Comparison of ENCODE assay signal across 21 cellular contexts in the genomic region with DNA sequence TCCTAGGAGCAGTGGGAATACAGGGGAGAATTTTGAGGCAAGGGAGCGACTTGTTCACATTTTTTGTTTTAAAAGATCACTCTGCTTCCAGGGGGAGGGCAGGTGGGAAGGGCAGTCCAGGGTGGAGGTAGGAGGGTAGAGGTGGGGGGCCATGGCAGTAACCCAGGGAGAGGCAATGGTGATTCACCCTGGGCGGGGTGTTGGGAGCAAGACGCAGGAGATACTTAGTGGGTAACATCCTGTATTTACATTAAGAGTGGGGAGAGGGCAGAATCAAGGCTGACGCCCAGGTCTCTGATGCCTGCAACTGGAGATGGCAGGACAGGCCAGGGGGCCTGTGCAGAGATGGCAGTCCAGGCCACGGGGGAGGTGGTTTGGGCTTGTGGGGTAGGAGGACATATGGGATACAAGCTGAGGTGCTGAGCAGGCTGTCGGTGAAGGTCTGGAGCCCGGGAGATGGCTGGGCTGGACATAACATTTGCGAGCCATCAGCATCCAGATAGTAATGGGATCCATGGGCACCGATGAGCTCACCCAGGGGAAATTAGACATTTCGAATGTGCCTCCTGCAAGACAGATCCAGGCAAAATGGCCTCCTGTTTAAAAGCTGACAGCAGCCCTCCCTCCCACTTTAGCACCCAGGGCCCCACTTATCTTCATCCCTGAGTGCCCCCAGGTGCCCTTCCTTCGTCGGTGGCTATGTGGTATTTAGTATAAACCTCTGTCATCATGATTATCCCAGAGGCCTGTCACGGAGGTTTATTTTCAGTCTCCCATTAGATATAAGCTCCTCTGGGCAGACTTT. TPM values are rescaled to one million over a fixed set of nuclear protein-coding genes. Genes with fewer than 3 reads are reported as not detected.
DNase-seq lines count a peak whose midpoint lies in the region; ATAC-seq and TF ChIP-seq lines count a peak whose summit lies in the region.
"Had no signal": no experiment of that assay in that cellular context is flagged by ENCODE, and none has a peak within 500 bp of the region (broad histone marks: within the 10 kb centered on the region; RNA-seq: fewer than 3 reads in every experiment).

No MANE protein-coding gene starts in this region.

- H3K4me1 Mint-ChIP-seq in brain (peaks cover 69% of the 10 kb centered on the region), osteocyte (ENCODE audit: unreplicated experiment) (peaks cover 11% of the 10 kb centered on the region)
- H3K4me1 Mint-ChIP-seq: activated CD4-positive, alpha-beta T cell treated with anti-CD3 and anti-CD28 coated beads for 36 hours; activated naive CD8-positive, alpha-beta T cell treated with anti-CD3 and anti-CD28 coated beads for 36 hours; central memory CD8-positive, alpha-beta T cell had no signal

- no peak overlapping the region for H3K4me3 ChIP-seq in IMR-90 (ENCODE audit: insufficient read depth, low read depth, low read length)
- no peak overlapping the region for H3K4me3 ChIP-seq in gastroesophageal sphincter
- H3K4me3 ChIP-seq: ascending aorta, SK-N-MC, stomach, thyroid gland had no signal

- ATAC-seq in IMR-90 (ENCODE audit: low read depth) (peak; percentile 88), gastroesophageal sphincter (no peak)
- ATAC-seq: activated CD4-positive, alpha-beta T cell treated with anti-CD3 and anti-CD28 coated beads for 36 hours had no signal

- no peak overlapping the region for H2BK5ac ChIP-seq in IMR-90 (ENCODE audit: low read depth, low read length, poor library complexity, severe bottlenecking)

- H3K4me1 ChIP-seq in IMR-90 (ENCODE audit: control insufficient read depth, insufficient read depth, low read length): peaks cover 8% of the 10 kb centered on the region
- H3K4me1 ChIP-seq in gastroesophageal sphincter: peaks cover 0 to 71% (median 8%) of the 10 kb centered on the region in 3 donors
- H3K4me1 ChIP-seq: ascending aorta had no signal

- peak overlapping the region; percentile 24 for H4K91ac ChIP-seq in IMR-90 (ENCODE audit: insufficient read depth, low read depth, low read length)

- no peak overlapping the region for H2BK20ac ChIP-seq in IMR-90 (ENCODE audit: low read depth, low read length)

- TF ChIP-seq EP300 in gastroesophageal sphincter (IDR thresholded peaks at IDR 0.05): no peak

- H2AK9ac ChIP-seq in IMR-90 (replicated peaks; ENCODE audit: low read depth, low read length, poor library complexity): peak overlapping the region; percentile 2

- 0 out of 2 replicates have a peak overlapping the region, but pooled peaks have one; percentile 1 for H3K23ac ChIP-seq in IMR-90 (ENCODE audit: low read depth, low read length)

- no peak overlapping the region for H2BK120ac ChIP-seq in IMR-90 (ENCODE audit: low read depth, low read length)

- BruUV-seq in IMR-90 (replicated peaks; lab: Mats Ljungman, UMichigan): no TSS peak

- H3K18ac ChIP-seq in IMR-90 (ENCODE audit: low read depth, low read length): no peak overlapping the region

- H2BK15ac ChIP-seq in IMR-90 (ENCODE audit: low read depth, low read length): 0 out of 3 replicates have a peak overlapping the region, but pooled peaks have one; percentile 7

- in situ Hi-C loops in IMR-90 (cut with MboI; ENCODE audit: low sequenced_read_pairs): no loop called here

- TF ChIP-seq CTCF in IMR-90 (conservative IDR thresholded peaks at IDR 0.05; ENCODE audit: low read depth, low read length) (no peak), brain (conservative IDR thresholded peaks at IDR 0.05) (no peak), osteocyte (IDR thresholded peaks at IDR 0.05) (no peak), gastroesophageal sphincter (IDR thresholded peaks at IDR 0.05) (no peak)

- peak overlapping the region; percentile 15; the same call in 1 of the 2 replicates for H3K14ac ChIP-seq in IMR-90 (replicated peaks; ENCODE audit: low read depth, low read length)

- H3K27ac ChIP-seq in IMR-90 (ENCODE audit: insufficient read depth, low read length) (no peak overlapping the region), gastroesophageal sphincter (no peak overlapping the region)
- H3K27ac ChIP-seq: ascending aorta, SK-N-MC, stomach, thyroid gland had no signal

- H2AFZ ChIP-seq in IMR-90 (replicated peaks; ENCODE audit: low read length, poor library complexity): peak overlapping the region; percentile 1

- CTCF ChIA-PET in IMR-90 (lab: Yijun Ruan, JAX): interaction anchor here (1.4 kb wide), 1 partner anchor 11 kb away, joined by 3 read pairs; no protein-coding TSS in a partner anchor

- peaks cover 41% of the 10 kb centered on the region for H4K20me1 ChIP-seq in IMR-90 (ENCODE audit: insufficient read depth, low read length)

- H4K8ac ChIP-seq in IMR-90 (ENCODE audit: low read depth in 2 of 2, low read length in 2 of 2): no peak overlapping the region; a peak in 2 of 4 replicates

- dilution Hi-C loops in IMR-90 (cut with HindIII; ENCODE audit: low sequenced_read_pairs, unreplicated experiment): no loop called here

- H3K9me3 Mint-ChIP-seq in brain (peaks cover 0 to 4% (median 0%) of the 10 kb centered on the region in 5 experiments), osteocyte (ENCODE audit: unreplicated experiment) (no peaks in the 10 kb centered on the region)
- H3K9me3 Mint-ChIP-seq: activated naive CD8-positive, alpha-beta T cell treated with anti-CD3 and anti-CD28 coated beads for 36 hours; central memory CD8-positive, alpha-beta T cell; HFFc6 had no signal

- H3K4me2 ChIP-seq in IMR-90 (ENCODE audit: low read depth, low read length): no peak overlapping the region

- H4K5ac ChIP-seq in IMR-90 (ENCODE audit: low read depth, low read length): no peak overlapping the region

- POLR2A ChIA-PET in IMR-90 (lab: Charles Lee; ENCODE audit: unreplicated experiment): no interaction called here

- H3K27me3 Mint-ChIP-seq in brain: peaks cover 19% of the 10 kb centered on the region
- no peaks in the 10 kb centered on the region for H3K27me3 Mint-ChIP-seq in osteocyte (ENCODE audit: unreplicated experiment)

- H3K9me3 ChIP-seq in IMR-90 (ENCODE audit: control insufficient read depth, insufficient read depth, low read length): no peaks in the 10 kb centered on the region; the same call in 1 of the 2 replicates
- no peaks in the 10 kb centered on the region for H3K9me3 ChIP-seq in gastroesophageal sphincter
- H3K9me3 ChIP-seq: ascending aorta, stomach, thyroid gland had no signal

- peak overlapping the region; percentile 51 for H2AK5ac ChIP-seq in IMR-90 (ENCODE audit: low read depth, low read length)

- peak; percentile 54 for DNase-seq in D341Med (ENCODE audit: low spot score)
- peak; percentile 53 for DNase-seq in IMR-90
- DNase-seq in osteocyte (ENCODE audit: extremely low spot score, unreplicated experiment): no peak
- DNase-seq in KG1 (lab: John Stamatoyannopoulos, UW): no peak
- DNase-seq in activated CD8-positive, alpha-beta memory T cell treated with anti-CD3 and anti-CD28 coated beads, Interleukin-2, amount 50 U/mL, for 4 hours: no peak
- DNase-seq in ureter (ENCODE audit: low spot score): no peak
- DNase-seq: activated CD4-positive, alpha-beta T cell treated with anti-CD3 and anti-CD28 coated beads for 36 hours; activated effector memory CD4-positive, alpha-beta T cell treated with Interleukin-2 at 50 U/mL for 16 hours; activated naive CD8-positive, alpha-beta T cell treated with anti-CD3 and anti-CD28 coated beads for 36 hours; dermis blood vessel endothelial cell; HFFc6; Kasumi-1; NCI-H187; stimulated activated CD4-positive, alpha-beta T cell treated with anti-CD3 and anti-CD28 coated beads, Interleukin-2, amount 100 ng/mL, for 24 hours; stomach; thyroid gland had no signal

- H3K4me3 Mint-ChIP-seq in brain (peak overlapping the region in 2 of 5 experiments; percentile 72 to 79), osteocyte (ENCODE audit: unreplicated experiment) (no peak overlapping the region)
- H3K4me3 Mint-ChIP-seq: activated CD4-positive, alpha-beta T cell treated with anti-CD3 and anti-CD28 coated beads for 36 hours; activated naive CD8-positive, alpha-beta T cell treated with anti-CD3 and anti-CD28 coated beads for 36 hours; central memory CD8-positive, alpha-beta T cell; HFFc6 had no signal

- no peak for TF ChIP-seq RAD21 in IMR-90 (IDR thresholded peaks at IDR 0.05; ENCODE audit: low read length)

- TF ChIP-seq POLR2A in IMR-90 (IDR thresholded peaks at IDR 0.05; ENCODE audit: low read depth, low read length) (no peak), gastroesophageal sphincter (IDR thresholded peaks at IDR 0.05) (no peak)

- peaks cover 20 to 56% of the 10 kb centered on the region in 2 experiments; a peak in 3 of 4 replicates for H3K79me1 ChIP-seq in IMR-90 (ENCODE audit: low read depth in 1 of 2, low read length in 2 of 2)

- H3K36me3 Mint-ChIP-seq in brain (no peaks in the 10 kb centered on the region), osteocyte (ENCODE audit: unreplicated experiment) (no peaks in the 10 kb centered on the region)
- H3K36me3 Mint-ChIP-seq: activated naive CD8-positive, alpha-beta T cell treated with anti-CD3 and anti-CD28 coated beads for 36 hours had no signal

- H3K27ac Mint-ChIP-seq in brain (peak overlapping the region; percentile 50 to 93 (median 79)), osteocyte (ENCODE audit: unreplicated experiment) (peak overlapping the region; percentile 1)
- H3K27ac Mint-ChIP-seq: activated CD4-positive, alpha-beta T cell treated with anti-CD3 and anti-CD28 coated beads for 36 hours; activated naive CD8-positive, alpha-beta T cell treated with anti-CD3 and anti-CD28 coated beads for 36 hours; HFFc6 had no signal

- no peak overlapping the region for H3K56ac ChIP-seq in IMR-90 (ENCODE audit: extremely low read depth, insufficient read depth, low read length)

- peaks cover 2% of the 10 kb centered on the region; the same call in 1 of the 2 replicates for H3K36me3 ChIP-seq in IMR-90 (ENCODE audit: control insufficient read depth, insufficient read depth, low read length)
- H3K36me3 ChIP-seq in gastroesophageal sphincter: no peaks in the 10 kb centered on the region
- H3K36me3 ChIP-seq: ascending aorta, stomach, thyroid gland had no signal

- no peaks in the 10 kb centered on the region for H3K27me3 ChIP-seq in IMR-90 (ENCODE audit: control insufficient read depth, insufficient read depth, low read length)
- H3K27me3 ChIP-seq in gastroesophageal sphincter: no peaks in the 10 kb centered on the region
- H3K27me3 ChIP-seq: ascending aorta, stomach, thyroid gland had no signal

- 67% methylated on average over 5 of the region's 13 CpGs; no CpG with 5 or more reads in 1 of the 2 experiments for WGBS in IMR-90 (ENCODE audit: extremely low coverage in 2 of 2, insufficient read length in 1 of 2), 2 experiments
- 52 to 70% methylated on average over 8 to 11 of the region's 13 CpGs for WGBS in gastroesophageal sphincter (ENCODE audit: low coverage in 1 of 2), 2 donors

- H3K9ac ChIP-seq in IMR-90 (ENCODE audit: low read depth, low read length): no peak overlapping the region

- intact Hi-C loops in IMR-90 (cut with micrococcal nuclease): no loop called here

- H3K9me1 ChIP-seq in IMR-90 (ENCODE audit: insufficient read depth, low read length): peaks cover 26% of the 10 kb centered on the region

- peak overlapping the region; percentile 8 for H3K4ac ChIP-seq in IMR-90 (ENCODE audit: low read depth, low read length)

RNA-seq across cellular contexts. Expression of gene EML1, which starts 9.3 kb away (rescaled TPM):
- 34.4 and 42.3 TPM in 2 replicates for total RNA-seq in IMR-90 (2012; rRNA removed)
- polyA plus RNA-seq in IMR-90 (2012; rRNA removed): 11.6 and 14.0 TPM in 2 replicates
- 10.6 and 11.1 TPM in 2 replicates for polyA plus RNA-seq in IMR-90 (2012; cell fraction: cytosol; rRNA removed)
- polyA plus RNA-seq in IMR-90 (2012; cell fraction: nucleus; rRNA removed; ENCODE audit: low replicate concordance): 9.4 and 14.7 TPM in 2 replicates
- 13.4 TPM for polyA plus RNA-seq in brain (ENCODE audit: insufficient read depth, low read depth, low replicate concordance)
- 34.8 and 38.1 TPM in 2 replicates for total RNA-seq in osteocyte
- 100 to 1,000 TPM; 121 to 206 (median 136) TPM for total RNA-seq in gastroesophageal sphincter
- total RNA-seq in ureter: 34.1 TPM

Comparison
In these comparisons a context has a peak if more than half of its experiments do, and no peak if none do; other contexts are left out.
1. DNase-seq: peak in D341Med (single experiment) and IMR-90 (single experiment); none in osteocyte (single experiment), KG1 (single experiment), activated CD8-positive, alpha-beta memory T cell treated with anti-CD3 and anti-CD28 coated beads, Interleukin-2, amount 50 U/mL, for 4 hours (single experiment) and ureter (single experiment).